In the genomic region with DNA sequence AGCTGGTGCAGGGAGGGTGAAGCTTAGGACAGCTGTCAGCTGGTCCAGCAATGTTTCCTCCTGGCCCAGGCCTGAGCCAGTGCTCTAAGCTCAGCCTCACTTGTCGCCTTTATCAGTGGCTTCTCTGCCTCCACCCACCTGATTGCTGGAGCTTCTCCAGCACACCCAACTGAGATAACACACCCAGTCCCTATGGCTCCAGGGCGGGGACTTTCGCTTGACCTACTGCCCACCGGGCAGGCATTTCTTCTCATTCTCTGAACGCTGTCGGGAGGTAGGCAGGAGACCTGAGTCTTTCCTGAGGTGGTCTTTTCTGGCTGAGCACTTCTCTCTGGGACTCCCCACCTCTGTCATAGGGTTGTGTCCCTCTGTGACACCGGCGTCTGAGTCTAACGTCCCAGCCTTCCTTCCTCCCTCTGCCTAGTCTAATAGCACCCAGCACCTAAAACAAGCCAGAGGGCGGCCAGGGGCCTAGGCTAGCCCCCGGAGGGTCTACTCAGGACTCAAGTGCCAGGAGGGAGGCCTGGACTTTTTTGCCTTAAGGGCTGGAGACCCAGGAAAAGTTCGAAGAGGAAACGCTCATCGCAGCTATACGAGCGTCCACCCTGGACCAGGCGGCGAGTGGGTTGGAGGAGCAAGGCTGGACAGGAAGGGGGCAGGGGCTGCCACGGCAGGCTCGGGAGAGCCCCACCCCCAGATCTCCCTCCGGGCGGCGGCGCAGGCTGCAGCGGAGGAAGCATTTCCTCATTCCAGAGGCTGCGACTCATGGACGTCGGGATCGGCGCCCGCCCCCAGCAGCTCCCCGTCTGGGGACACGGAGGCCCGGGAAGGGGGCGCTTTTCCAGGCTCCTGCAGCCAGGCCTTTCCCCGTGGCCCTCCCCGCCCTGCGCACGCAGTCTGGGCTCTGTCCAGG, we compare ENCODE assay signal across 1 cellular context.
TF ChIP-seq lines count a peak whose summit lies in the region.

No MANE protein-coding gene starts in this region.

TF ChIP-seq in HepG2, 621 proteins besides CTCF, POLR2A, EP300 and RAD21 (continued from another document and continues in another):
- TF ChIP-seq, protein P1, sequence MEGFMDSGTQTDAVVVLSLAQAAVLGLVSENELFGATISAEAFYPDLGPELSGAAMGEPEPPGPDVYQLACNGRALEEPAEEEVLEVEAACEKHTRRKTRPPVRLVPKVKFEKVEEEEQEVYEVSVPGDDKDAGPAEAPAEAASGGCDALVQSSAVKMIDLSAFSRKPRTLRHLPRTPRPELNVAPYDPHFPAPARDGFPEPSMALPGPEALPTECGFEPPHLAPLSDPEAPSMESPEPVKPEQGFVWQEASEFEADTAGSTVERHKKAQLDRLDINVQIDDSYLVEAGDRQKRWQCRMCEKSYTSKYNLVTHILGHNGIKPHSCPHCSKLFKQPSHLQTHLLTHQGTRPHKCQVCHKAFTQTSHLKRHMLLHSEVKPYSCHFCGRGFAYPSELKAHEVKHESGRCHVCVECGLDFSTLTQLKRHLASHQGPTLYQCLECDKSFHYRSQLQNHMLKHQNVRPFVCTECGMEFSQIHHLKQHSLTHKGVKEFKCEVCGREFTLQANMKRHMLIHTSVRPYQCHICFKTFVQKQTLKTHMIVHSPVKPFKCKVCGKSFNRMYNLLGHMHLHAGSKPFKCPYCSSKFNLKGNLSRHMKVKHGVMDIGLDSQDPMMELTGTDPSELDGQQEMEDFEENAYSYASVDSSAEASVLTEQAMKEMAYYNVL (CRISPR knock-in tag; IDR thresholded peaks at IDR 0.05; ENCODE audit: borderline replicate concordance), result peak; percentile 13; the same call in 1 of the 2 replicates
- TF ChIP-seq NCOA1 (CRISPR knock-in tag; IDR thresholded peaks at IDR 0.05) (no peak), ARNTL (CRISPR knock-in tag; IDR thresholded peaks at IDR 0.05) (peak; percentile 32; the same call in 1 of the 2 replicates), ZNF816 (CRISPR knock-in tag; IDR thresholded peaks at IDR 0.05; ENCODE audit: borderline replicate concordance) (no peak), ZNF672 (CRISPR knock-in tag; IDR thresholded peaks at IDR 0.05) (no peak), ZNF331 (CRISPR knock-in tag; IDR thresholded peaks at IDR 0.05) (peak; percentile 48; the same call in 1 of the 2 replicates), ZNF253 (CRISPR knock-in tag; IDR thresholded peaks at IDR 0.05; ENCODE audit: borderline replicate concordance) (peak; percentile 68; the same call in 1 of the 2 replicates), HOXA3 (CRISPR knock-in tag; IDR thresholded peaks at IDR 0.05) (peak; percentile 31; the same call in 1 of the 2 replicates), AGO1 (IDR thresholded peaks at IDR 0.05; ENCODE audit: low read depth, low read length, poor library complexity, severe bottlenecking) (no peak), PAX8 (CRISPR knock-in tag; IDR thresholded peaks at IDR 0.05; ENCODE audit: borderline replicate concordance) (0 out of 2 replicates have a peak, but pooled peaks have one; percentile 46), ZNF556 (CRISPR knock-in tag; IDR thresholded peaks at IDR 0.05; ENCODE audit: borderline replicate concordance) (0 out of 2 replicates have a peak, but pooled peaks have one; percentile 11), MXD4 (CRISPR knock-in tag; IDR thresholded peaks at IDR 0.05) (no peak), RXRA (CRISPR knock-in tag; IDR thresholded peaks at IDR 0.05) (0 out of 2 replicates have a peak, but pooled peaks have one; percentile 23), ZFYVE20 (CRISPR knock-in tag; IDR thresholded peaks at IDR 0.05; ENCODE audit: borderline replicate concordance, low read depth) (no peak), KLF6 (CRISPR knock-in tag; IDR thresholded peaks at IDR 0.05) (peak; percentile 10; the same call in 1 of the 2 replicates), ZNF589 (CRISPR knock-in tag; conservative IDR thresholded peaks at IDR 0.05) (no peak)
- TF ChIP-seq, protein P2, sequence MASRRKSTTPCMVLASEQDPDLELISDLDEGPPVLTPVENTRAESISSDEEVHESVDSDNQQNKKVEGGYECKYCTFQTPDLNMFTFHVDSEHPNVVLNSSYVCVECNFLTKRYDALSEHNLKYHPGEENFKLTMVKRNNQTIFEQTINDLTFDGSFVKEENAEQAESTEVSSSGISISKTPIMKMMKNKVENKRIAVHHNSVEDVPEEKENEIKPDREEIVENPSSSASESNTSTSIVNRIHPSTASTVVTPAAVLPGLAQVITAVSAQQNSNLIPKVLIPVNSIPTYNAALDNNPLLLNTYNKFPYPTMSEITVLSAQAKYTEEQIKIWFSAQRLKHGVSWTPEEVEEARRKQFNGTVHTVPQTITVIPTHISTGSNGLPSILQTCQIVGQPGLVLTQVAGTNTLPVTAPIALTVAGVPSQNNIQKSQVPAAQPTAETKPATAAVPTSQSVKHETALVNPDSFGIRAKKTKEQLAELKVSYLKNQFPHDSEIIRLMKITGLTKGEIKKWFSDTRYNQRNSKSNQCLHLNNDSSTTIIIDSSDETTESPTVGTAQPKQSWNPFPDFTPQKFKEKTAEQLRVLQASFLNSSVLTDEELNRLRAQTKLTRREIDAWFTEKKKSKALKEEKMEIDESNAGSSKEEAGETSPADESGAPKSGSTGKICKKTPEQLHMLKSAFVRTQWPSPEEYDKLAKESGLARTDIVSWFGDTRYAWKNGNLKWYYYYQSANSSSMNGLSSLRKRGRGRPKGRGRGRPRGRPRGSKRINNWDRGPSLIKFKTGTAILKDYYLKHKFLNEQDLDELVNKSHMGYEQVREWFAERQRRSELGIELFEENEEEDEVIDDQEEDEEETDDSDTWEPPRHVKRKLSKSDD (CRISPR knock-in tag; IDR thresholded peaks at IDR 0.05; ENCODE audit: low read depth), result 0 out of 2 replicates have a peak, but pooled peaks have one; percentile 34
- TF ChIP-seq, protein P3, sequence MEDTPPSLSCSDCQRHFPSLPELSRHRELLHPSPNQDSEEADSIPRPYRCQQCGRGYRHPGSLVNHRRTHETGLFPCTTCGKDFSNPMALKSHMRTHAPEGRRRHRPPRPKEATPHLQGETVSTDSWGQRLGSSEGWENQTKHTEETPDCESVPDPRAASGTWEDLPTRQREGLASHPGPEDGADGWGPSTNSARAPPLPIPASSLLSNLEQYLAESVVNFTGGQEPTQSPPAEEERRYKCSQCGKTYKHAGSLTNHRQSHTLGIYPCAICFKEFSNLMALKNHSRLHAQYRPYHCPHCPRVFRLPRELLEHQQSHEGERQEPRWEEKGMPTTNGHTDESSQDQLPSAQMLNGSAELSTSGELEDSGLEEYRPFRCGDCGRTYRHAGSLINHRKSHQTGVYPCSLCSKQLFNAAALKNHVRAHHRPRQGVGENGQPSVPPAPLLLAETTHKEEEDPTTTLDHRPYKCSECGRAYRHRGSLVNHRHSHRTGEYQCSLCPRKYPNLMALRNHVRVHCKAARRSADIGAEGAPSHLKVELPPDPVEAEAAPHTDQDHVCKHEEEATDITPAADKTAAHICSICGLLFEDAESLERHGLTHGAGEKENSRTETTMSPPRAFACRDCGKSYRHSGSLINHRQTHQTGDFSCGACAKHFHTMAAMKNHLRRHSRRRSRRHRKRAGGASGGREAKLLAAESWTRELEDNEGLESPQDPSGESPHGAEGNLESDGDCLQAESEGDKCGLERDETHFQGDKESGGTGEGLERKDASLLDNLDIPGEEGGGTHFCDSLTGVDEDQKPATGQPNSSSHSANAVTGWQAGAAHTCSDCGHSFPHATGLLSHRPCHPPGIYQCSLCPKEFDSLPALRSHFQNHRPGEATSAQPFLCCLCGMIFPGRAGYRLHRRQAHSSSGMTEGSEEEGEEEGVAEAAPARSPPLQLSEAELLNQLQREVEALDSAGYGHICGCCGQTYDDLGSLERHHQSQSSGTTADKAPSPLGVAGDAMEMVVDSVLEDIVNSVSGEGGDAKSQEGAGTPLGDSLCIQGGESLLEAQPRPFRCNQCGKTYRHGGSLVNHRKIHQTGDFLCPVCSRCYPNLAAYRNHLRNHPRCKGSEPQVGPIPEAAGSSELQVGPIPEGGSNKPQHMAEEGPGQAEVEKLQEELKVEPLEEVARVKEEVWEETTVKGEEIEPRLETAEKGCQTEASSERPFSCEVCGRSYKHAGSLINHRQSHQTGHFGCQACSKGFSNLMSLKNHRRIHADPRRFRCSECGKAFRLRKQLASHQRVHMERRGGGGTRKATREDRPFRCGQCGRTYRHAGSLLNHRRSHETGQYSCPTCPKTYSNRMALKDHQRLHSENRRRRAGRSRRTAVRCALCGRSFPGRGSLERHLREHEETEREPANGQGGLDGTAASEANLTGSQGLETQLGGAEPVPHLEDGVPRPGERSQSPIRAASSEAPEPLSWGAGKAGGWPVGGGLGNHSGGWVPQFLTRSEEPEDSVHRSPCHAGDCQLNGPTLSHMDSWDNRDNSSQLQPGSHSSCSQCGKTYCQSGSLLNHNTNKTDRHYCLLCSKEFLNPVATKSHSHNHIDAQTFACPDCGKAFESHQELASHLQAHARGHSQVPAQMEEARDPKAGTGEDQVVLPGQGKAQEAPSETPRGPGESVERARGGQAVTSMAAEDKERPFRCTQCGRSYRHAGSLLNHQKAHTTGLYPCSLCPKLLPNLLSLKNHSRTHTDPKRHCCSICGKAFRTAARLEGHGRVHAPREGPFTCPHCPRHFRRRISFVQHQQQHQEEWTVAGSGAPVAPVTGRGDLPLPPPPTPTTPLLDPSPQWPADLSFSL (CRISPR knock-in tag; IDR thresholded peaks at IDR 0.05), result peak; percentile 63; the same call in 1 of the 2 replicates
- TF ChIP-seq, protein P4, sequence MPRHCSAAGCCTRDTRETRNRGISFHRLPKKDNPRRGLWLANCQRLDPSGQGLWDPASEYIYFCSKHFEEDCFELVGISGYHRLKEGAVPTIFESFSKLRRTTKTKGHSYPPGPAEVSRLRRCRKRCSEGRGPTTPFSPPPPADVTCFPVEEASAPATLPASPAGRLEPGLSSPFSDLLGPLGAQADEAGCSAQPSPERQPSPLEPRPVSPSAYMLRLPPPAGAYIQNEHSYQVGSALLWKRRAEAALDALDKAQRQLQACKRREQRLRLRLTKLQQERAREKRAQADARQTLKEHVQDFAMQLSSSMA (CRISPR knock-in tag; IDR thresholded peaks at IDR 0.05), result no peak
- TF ChIP-seq, protein P5, sequence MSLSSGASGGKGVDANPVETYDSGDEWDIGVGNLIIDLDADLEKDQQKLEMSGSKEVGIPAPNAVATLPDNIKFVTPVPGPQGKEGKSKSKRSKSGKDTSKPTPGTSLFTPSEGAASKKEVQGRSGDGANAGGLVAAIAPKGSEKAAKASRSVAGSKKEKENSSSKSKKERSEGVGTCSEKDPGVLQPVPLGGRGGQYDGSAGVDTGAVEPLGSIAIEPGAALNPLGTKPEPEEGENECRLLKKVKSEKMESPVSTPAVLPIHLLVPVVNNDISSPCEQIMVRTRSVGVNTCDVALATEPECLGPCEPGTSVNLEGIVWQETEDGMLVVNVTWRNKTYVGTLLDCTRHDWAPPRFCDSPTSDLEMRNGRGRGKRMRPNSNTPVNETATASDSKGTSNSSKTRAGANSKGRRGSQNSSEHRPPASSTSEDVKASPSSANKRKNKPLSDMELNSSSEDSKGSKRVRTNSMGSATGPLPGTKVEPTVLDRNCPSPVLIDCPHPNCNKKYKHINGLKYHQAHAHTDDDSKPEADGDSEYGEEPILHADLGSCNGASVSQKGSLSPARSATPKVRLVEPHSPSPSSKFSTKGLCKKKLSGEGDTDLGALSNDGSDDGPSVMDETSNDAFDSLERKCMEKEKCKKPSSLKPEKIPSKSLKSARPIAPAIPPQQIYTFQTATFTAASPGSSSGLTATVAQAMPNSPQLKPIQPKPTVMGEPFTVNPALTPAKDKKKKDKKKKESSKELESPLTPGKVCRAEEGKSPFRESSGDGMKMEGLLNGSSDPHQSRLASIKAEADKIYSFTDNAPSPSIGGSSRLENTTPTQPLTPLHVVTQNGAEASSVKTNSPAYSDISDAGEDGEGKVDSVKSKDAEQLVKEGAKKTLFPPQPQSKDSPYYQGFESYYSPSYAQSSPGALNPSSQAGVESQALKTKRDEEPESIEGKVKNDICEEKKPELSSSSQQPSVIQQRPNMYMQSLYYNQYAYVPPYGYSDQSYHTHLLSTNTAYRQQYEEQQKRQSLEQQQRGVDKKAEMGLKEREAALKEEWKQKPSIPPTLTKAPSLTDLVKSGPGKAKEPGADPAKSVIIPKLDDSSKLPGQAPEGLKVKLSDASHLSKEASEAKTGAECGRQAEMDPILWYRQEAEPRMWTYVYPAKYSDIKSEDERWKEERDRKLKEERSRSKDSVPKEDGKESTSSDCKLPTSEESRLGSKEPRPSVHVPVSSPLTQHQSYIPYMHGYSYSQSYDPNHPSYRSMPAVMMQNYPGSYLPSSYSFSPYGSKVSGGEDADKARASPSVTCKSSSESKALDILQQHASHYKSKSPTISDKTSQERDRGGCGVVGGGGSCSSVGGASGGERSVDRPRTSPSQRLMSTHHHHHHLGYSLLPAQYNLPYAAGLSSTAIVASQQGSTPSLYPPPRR (CRISPR knock-in tag; IDR thresholded peaks at IDR 0.05; ENCODE audit: borderline replicate concordance), result 0 out of 2 replicates have a peak, but pooled peaks have one; percentile 20
- TF ChIP-seq, protein P6, sequence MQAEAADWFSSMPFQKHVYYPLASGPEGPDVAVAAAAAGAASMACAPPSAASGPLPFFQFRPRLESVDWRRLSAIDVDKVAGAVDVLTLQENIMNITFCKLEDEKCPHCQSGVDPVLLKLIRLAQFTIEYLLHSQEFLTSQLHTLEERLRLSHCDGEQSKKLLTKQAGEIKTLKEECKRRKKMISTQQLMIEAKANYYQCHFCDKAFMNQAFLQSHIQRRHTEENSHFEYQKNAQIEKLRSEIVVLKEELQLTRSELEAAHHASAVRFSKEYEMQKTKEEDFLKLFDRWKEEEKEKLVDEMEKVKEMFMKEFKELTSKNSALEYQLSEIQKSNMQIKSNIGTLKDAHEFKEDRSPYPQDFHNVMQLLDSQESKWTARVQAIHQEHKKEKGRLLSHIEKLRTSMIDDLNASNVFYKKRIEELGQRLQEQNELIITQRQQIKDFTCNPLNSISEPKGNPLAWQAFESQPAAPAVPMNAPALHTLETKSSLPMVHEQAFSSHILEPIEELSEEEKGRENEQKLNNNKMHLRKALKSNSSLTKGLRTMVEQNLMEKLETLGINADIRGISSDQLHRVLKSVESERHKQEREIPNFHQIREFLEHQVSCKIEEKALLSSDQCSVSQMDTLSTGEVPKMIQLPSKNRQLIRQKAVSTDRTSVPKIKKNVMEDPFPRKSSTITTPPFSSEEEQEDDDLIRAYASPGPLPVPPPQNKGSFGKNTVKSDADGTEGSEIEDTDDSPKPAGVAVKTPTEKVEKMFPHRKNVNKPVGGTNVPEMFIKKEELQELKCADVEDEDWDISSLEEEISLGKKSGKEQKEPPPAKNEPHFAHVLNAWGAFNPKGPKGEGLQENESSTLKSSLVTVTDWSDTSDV (CRISPR knock-in tag; IDR thresholded peaks at IDR 0.05), result 0 out of 2 replicates have a peak, but pooled peaks have one; percentile 42
